8 cellular contexts compared by ENCODE assay signal in genomic region chr9:35923927-35924763, GRCh38. TPM values are rescaled to one million over a fixed set of nuclear protein-coding genes. Genes with fewer than 3 reads are reported as not detected.
DNase-seq lines count a peak whose midpoint lies in the region; ATAC-seq and TF ChIP-seq lines count a peak whose summit lies in the region.

No MANE protein-coding gene starts in this region.

- H3K27ac Mint-ChIP-seq in endothelial cell (ENCODE audit: unreplicated experiment): peak overlapping the region; percentile 3

- ATAC-seq in GM19463 (IDR thresholded peaks at IDR 0.05; ENCODE audit: unreplicated experiment): no peak

- peaks cover 38% of the 10 kb centered on the region for H3K4me1 Mint-ChIP-seq in endothelial cell (ENCODE audit: unreplicated experiment)

- H3K27me3 Mint-ChIP-seq in endothelial cell (ENCODE audit: unreplicated experiment): peaks cover 3% of the 10 kb centered on the region

- H3K9me3 Mint-ChIP-seq in endothelial cell (ENCODE audit: unreplicated experiment): no peaks in the 10 kb centered on the region

- TF ChIP-seq CTCF in endothelial cell (IDR thresholded peaks at IDR 0.05; ENCODE audit: unreplicated experiment): no peak

- no peaks in the 10 kb centered on the region for H3K36me3 Mint-ChIP-seq in endothelial cell (ENCODE audit: low read depth, unreplicated experiment)

- DNase-seq in COLO829 (ENCODE audit: low spot score) (peak; percentile 95), OCI-M1 (lab: John Stamatoyannopoulos, UW) (peak; percentile 95), endothelial cell (ENCODE audit: low spot score) (no peak), occipital lobe (lab: John Stamatoyannopoulos, UW) (peak; percentile 26), SIG-M5 (lab: John Stamatoyannopoulos, UW) (no peak), NCI-H128 (lab: John Stamatoyannopoulos, UW; ENCODE audit: unreplicated experiment) (no peak), NCI-H446 treated with DMSO at 0.1 percent for 48 hours (lab: John Stamatoyannopoulos, UW) (no peak)

- no peak overlapping the region for H3K4me3 Mint-ChIP-seq in endothelial cell (ENCODE audit: unreplicated experiment)

RNA-seq across cellular contexts. Expression of gene SPAAR, which starts 14.9 kb away (rescaled TPM):
- total RNA-seq in endothelial cell (ENCODE audit: unreplicated experiment) (32.0 TPM), occipital lobe (0.31 TPM)

RNA-seq across cellular contexts. Expression of gene HRCT1, which starts 18.1 kb away (rescaled TPM):
- total RNA-seq in endothelial cell (ENCODE audit: unreplicated experiment) (0.87 TPM), occipital lobe (not detected)

RNA-seq across cellular contexts. Expression of gene OR2S2, which starts 33.8 kb away (rescaled TPM):
- total RNA-seq in endothelial cell (ENCODE audit: unreplicated experiment): not detected
- not detected for total RNA-seq in occipital lobe

RNA-seq across cellular contexts. Expression of gene OR13J1, which starts 53.9 kb away (rescaled TPM):
- total RNA-seq in endothelial cell (ENCODE audit: unreplicated experiment) (not detected), occipital lobe (not detected)

Comparison
In these comparisons a context has a peak if more than half of its experiments do, and no peak if none do; other contexts are left out.
1. DNase-seq: peak in COLO829 (single experiment), OCI-M1 (single experiment) and occipital lobe (single experiment); none in endothelial cell (single experiment), SIG-M5 (single experiment), NCI-H128 (single experiment) and NCI-H446 treated with DMSO at 0.1 percent for 48 hours (single experiment).
2. RNA of gene SPAAR, which starts 14.9 kb away (total RNA-seq): 32.0 TPM in endothelial cell (single experiment); 0.31 TPM in occipital lobe (single experiment); every median in the first group is over 10 times any median in the second.